ENCODE assay signal across 16 cellular contexts in genomic region chr22:35641494-35642120, GRCh38. TPM values are rescaled to one million over a fixed set of nuclear protein-coding genes. Genes with fewer than 3 reads are reported as not detected.
DNase-seq lines count a peak whose midpoint lies in the region; ATAC-seq and TF ChIP-seq lines count a peak whose summit lies in the region.
"Had no signal": no experiment of that assay in that cellular context is flagged by ENCODE, and none has a peak within 500 bp of the region (broad histone marks: within the 10 kb centered on the region; RNA-seq: fewer than 3 reads in every experiment).

No MANE protein-coding gene starts in this region.

- CTCF ChIA-PET in HEK293T (lab: Yijun Ruan, JAX) = no interaction called here

- no peak for ATAC-seq in HG03354 (IDR thresholded peaks at IDR 0.05; ENCODE audit: poor library complexity, severe bottlenecking, unreplicated experiment)

- POLR2A ChIA-PET in HEK293T (lab: Yijun Ruan, JAX) = no interaction called here

- DNase-seq in activated CD8-positive, alpha-beta memory T cell treated with anti-CD3 and anti-CD28 coated beads for 24 hours = peak; percentile 42
- no peak for DNase-seq in activated CD8-positive, alpha-beta memory T cell treated with anti-CD3 and anti-CD28 coated beads, Interleukin-2, amount 50 U/mL, for 4 hours
- peak; percentile 26 for DNase-seq in activated CD8-positive, alpha-beta memory T cell treated with anti-CD3 and anti-CD28 coated beads, Interleukin-2, amount 50 U/mL, for 48 hours
- peak; percentile 83 for DNase-seq in mesenteric fat pad (ENCODE audit: low spot score)
- peak; percentile 23 for DNase-seq in stimulated activated CD8-positive, alpha-beta memory T cell treated with anti-CD3 and anti-CD28 coated beads, Interleukin-4, amount 100 ng/mL, for 48 hours
- no peak for DNase-seq in NCI-H345 (lab: John Stamatoyannopoulos, UW)
- DNase-seq in HEK293T (ENCODE audit: extremely low spot score) = no peak
- DNase-seq: 8988T, DMS79 treated with DMSO at 0.1 percent for 48 hours, Karpas-422, NCI-H1417 treated with DMSO at 0.1 percent for 48 hours, NCI-H187 treated with DMSO at 0.1 percent for 48 hours, NCI-H2227 treated with DMSO at 0.1 percent for 48 hours had no signal

TF ChIP-seq in HEK293T, 16 proteins besides CTCF, POLR2A, EP300 and RAD21:
- TF ChIP-seq CTBP1 (IDR thresholded peaks at IDR 0.05; ENCODE audit: borderline replicate concordance) (no peak), FOXA1 (IDR thresholded peaks at IDR 0.05) (no peak), FOXK2 (IDR thresholded peaks at IDR 0.05) (no peak), L3MBTL2 (conservative IDR thresholded peaks at IDR 0.05) (no peak), ELF4 (IDR thresholded peaks at IDR 0.05) (no peak), SP1 (IDR thresholded peaks at IDR 0.05) (no peak)

RNA-seq across cellular contexts. Expression of gene APOL6, which starts 6.6 kb away (rescaled TPM):
- total RNA-seq in mesenteric fat pad = 99.8 TPM

RNA-seq across cellular contexts. Expression of gene MB, which starts 24.5 kb away (rescaled TPM):
- total RNA-seq in mesenteric fat pad = 0.55 TPM
- total RNA-seq: GM23248, MCF 10A had no signal

Comparison
In these comparisons a context has a peak if more than half of its experiments do, and no peak if none do; other contexts are left out.
1. DNase-seq: peak in activated CD8-positive, alpha-beta memory T cell treated with anti-CD3 and anti-CD28 coated beads for 24 hours (single experiment), activated CD8-positive, alpha-beta memory T cell treated with anti-CD3 and anti-CD28 coated beads, Interleukin-2, amount 50 U/mL, for 48 hours (single experiment), mesenteric fat pad (single experiment) and stimulated activated CD8-positive, alpha-beta memory T cell treated with anti-CD3 and anti-CD28 coated beads, Interleukin-4, amount 100 ng/mL, for 48 hours (single experiment); none in activated CD8-positive, alpha-beta memory T cell treated with anti-CD3 and anti-CD28 coated beads, Interleukin-2, amount 50 U/mL, for 4 hours (single experiment), NCI-H345 (single experiment) and HEK293T (single experiment).